Comparison of ENCODE assay signal across 1 cellular context in the genomic region with DNA sequence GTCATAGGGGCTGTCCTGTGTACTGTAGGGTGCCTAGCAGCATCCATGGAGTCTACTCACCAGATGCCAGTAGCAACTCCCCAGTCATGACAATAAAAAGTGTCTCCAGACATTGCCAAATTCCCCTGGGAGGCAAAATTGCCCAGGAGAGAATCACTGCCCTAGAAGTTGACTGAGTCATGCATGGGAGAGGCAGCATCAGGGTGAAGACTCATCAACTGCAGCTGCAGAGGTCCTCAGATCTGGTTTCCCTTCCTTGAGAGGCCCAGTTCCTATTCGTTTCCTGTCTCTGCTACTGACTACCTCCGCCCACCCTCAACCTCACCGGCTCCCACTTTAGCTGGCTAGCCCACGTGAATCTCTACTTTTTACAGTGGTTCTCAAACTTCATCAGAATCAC.
TF ChIP-seq lines count a peak whose summit lies in the region.

No MANE protein-coding gene starts in this region.

TF ChIP-seq in IMR-90, 13 proteins besides CTCF, POLR2A, EP300 and RAD21:
- TF ChIP-seq, protein P1, sequence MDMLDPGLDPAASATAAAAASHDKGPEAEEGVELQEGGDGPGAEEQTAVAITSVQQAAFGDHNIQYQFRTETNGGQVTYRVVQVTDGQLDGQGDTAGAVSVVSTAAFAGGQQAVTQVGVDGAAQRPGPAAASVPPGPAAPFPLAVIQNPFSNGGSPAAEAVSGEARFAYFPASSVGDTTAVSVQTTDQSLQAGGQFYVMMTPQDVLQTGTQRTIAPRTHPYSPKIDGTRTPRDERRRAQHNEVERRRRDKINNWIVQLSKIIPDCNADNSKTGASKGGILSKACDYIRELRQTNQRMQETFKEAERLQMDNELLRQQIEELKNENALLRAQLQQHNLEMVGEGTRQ (IDR thresholded peaks at IDR 0.05; ENCODE audit: low read depth, low read length) = no peak
- TF ChIP-seq BHLHE40 (IDR thresholded peaks at IDR 0.05; ENCODE audit: low read depth, low read length) = peak; percentile 33; the same call in 1 of the 2 replicates
- no peak for TF ChIP-seq RCOR1 (IDR thresholded peaks at IDR 0.05; ENCODE audit: insufficient replicate concordance, low read length)
- TF ChIP-seq FOS (IDR thresholded peaks at IDR 0.05; ENCODE audit: low read depth, low read length) = peak; percentile 90
- 0 out of 2 replicates have a peak, but pooled peaks have one; percentile 21 for TF ChIP-seq NFE2L2 (IDR thresholded peaks at IDR 0.05; ENCODE audit: low read depth, low read length)
- TF ChIP-seq MAFK (IDR thresholded peaks at IDR 0.05; ENCODE audit: low read depth, low read length) = peak; percentile 37; the same call in 1 of the 2 replicates
- TF ChIP-seq MAZ (IDR thresholded peaks at IDR 0.05; ENCODE audit: borderline replicate concordance, low read depth, low read length) = no peak
- TF ChIP-seq CEBPB (IDR thresholded peaks at IDR 0.05; ENCODE audit: low read depth, low read length) = peak; percentile 87
TF ChIP-seq in IMR-90: peak in this region for 5.
